8 cellular contexts compared by ENCODE assay signal in genomic region chr1:109248797-109249629, GRCh38. TPM values are rescaled to one million over a fixed set of nuclear protein-coding genes. Genes with fewer than 3 reads are reported as not detected.
DNase-seq lines count a peak whose midpoint lies in the region; ATAC-seq, FAIRE-seq and TF ChIP-seq lines count a peak whose summit lies in the region.

CELSR2 (plus strand) TSS chr1:109249539; CDS start chr1:109250080, 541 bp downstream.

- H3K27ac ChIP-seq in Peyer's patch (peak within 1 kb of the TSS in 1 of 4 donors; percentile 31), thymus (ENCODE audit: low read depth) (no peak within 1 kb of the TSS)

- FAIRE-seq in frontal cortex (lab: Jason Lieb, UNC), result no peak

- H3K36me3 ChIP-seq in Peyer's patch (no peaks in the 10 kb centered on the region), neuron (ENCODE audit: insufficient read depth, low read length) (peaks cover 23% of the 10 kb centered on the region), thymus (ENCODE audit: control insufficient read depth, insufficient read depth) (no peaks in the 10 kb centered on the region)

- no peak for TF ChIP-seq POLR2A in Peyer's patch (IDR thresholded peaks at IDR 0.05)

- H3K4me1 ChIP-seq in Peyer's patch, result peaks cover 0 to 22% (median 8%) of the 10 kb centered on the region in 4 donors
- H3K4me1 ChIP-seq in neuron (ENCODE audit: insufficient read depth, low read length), result peaks cover 43% of the 10 kb centered on the region
- H3K4me1 ChIP-seq in thymus (ENCODE audit: control insufficient read depth, insufficient read depth, low read length), result peaks cover 9% of the 10 kb centered on the region

- H2AFZ ChIP-seq in neuron (ENCODE audit: low read depth, low read length), result peak within 1 kb of the TSS; percentile 47

- WGBS in thymus, result 17% methylated on average over 49 of the region's 49 CpGs

- peak; percentile 95 for DNase-seq in COLO668 (lab: John Stamatoyannopoulos, UW; ENCODE audit: unreplicated experiment)
- DNase-seq in HPDE6-E6E7 (ENCODE audit: extremely low spot score), result peak; percentile 69
- DNase-seq in Peyer's patch, result peak; percentile 52 to 80 (median 77)
- peak; percentile 56 for DNase-seq in activated gamma-delta T cell (lab: John Stamatoyannopoulos, UW)
- DNase-seq in frontal cortex (ENCODE audit: low spot score in 2 of 2), result peak; percentile 89

- peak; percentile 71 for ATAC-seq in GM19455 (IDR thresholded peaks at IDR 0.05; ENCODE audit: unreplicated experiment)

- H3K9me3 ChIP-seq in Peyer's patch (no peaks in the 10 kb centered on the region), neuron (ENCODE audit: low read length) (peaks cover 20% of the 10 kb centered on the region), thymus (ENCODE audit: control insufficient read depth) (no peaks in the 10 kb centered on the region)

- no peaks in the 10 kb centered on the region for H3K27me3 ChIP-seq in Peyer's patch
- H3K27me3 ChIP-seq in neuron (ENCODE audit: insufficient read depth, low read length), result no peaks in the 10 kb centered on the region
- H3K27me3 ChIP-seq in thymus (ENCODE audit: control insufficient read depth, insufficient read depth), result peaks cover 10% of the 10 kb centered on the region

- no peak for TF ChIP-seq CTCF in Peyer's patch (IDR thresholded peaks at IDR 0.05)

- H3K4me3 ChIP-seq in Peyer's patch (peak within 1 kb of the TSS; percentile 44 to 82 (median 74)), neuron (ENCODE audit: low read length) (peak within 1 kb of the TSS; percentile 59), thymus (ENCODE audit: low read length) (peak within 1 kb of the TSS; percentile 76)

RNA-seq across cellular contexts. Expression of gene CELSR2, which starts in this region (rescaled TPM):
- total RNA-seq in Peyer's patch (1 to 10 TPM; 2.6 to 6.4 (median 4.6) TPM), frontal cortex (27.3 TPM)
- polyA plus RNA-seq in thymus, result 2.5 TPM
